Comparison of ENCODE assay signal across 16 cellular contexts in genomic region chr10:132198068-132198370, GRCh38.
"Had no signal": no experiment of that assay in that cellular context is flagged by ENCODE, and none has a peak within 500 bp of the region (broad histone marks: within the 10 kb centered on the region; RNA-seq: fewer than 3 reads in every experiment).

No MANE protein-coding gene starts in this region.

- H3K27ac ChIP-seq: coronary artery, esophagus muscularis mucosa, foreskin keratinocyte, gastroesophageal sphincter, heart left ventricle, left lung, lower lobe of right lung had no signal

- DNase-seq: dermis blood vessel endothelial cell; effector CD4-positive, alpha-beta T cell; effector memory CD4-positive, alpha-beta T cell; foreskin keratinocyte; hippocampal formation; left cardiac atrium; mesenchymal stem cell; naive thymus-derived CD4-positive, alpha-beta T cell had no signal

- H3K36me3 ChIP-seq: gastroesophageal sphincter, left lung, lower lobe of right lung had no signal

- H3K9me3 ChIP-seq: esophagus muscularis mucosa, gastroesophageal sphincter, heart left ventricle, left lung, lower lobe of right lung had no signal

- H3K4me3 ChIP-seq: coronary artery, dorsolateral prefrontal cortex, esophagus muscularis mucosa, gastroesophageal sphincter, heart left ventricle, left lung, lower lobe of right lung had no signal

- H3K27me3 ChIP-seq: dorsolateral prefrontal cortex, esophagus muscularis mucosa, foreskin keratinocyte, gastroesophageal sphincter, heart left ventricle had no signal

- H3K4me1 ChIP-seq: foreskin keratinocyte, gastroesophageal sphincter, left lung, lower lobe of right lung had no signal

- ATAC-seq: foreskin keratinocyte; gastroesophageal sphincter; heart left ventricle; left cardiac atrium; left lung; left ventricle myocardium superior; lower lobe of right lung; naive thymus-derived CD4-positive, alpha-beta T cell had no signal
